Comparison of ENCODE assay signal across 8 cellular contexts in genomic region chr1:74731399-74732052, GRCh38. TPM values are rescaled to one million over a fixed set of nuclear protein-coding genes. Genes with fewer than 3 reads are reported as not detected.
DNase-seq lines count a peak whose midpoint lies in the region; ATAC-seq and TF ChIP-seq lines count a peak whose summit lies in the region.

No MANE protein-coding gene starts in this region.

- H3K36me3 ChIP-seq in heart right ventricle = peaks cover 0 to 10% (median 0%) of the 10 kb centered on the region in 9 donors
- no peaks in the 10 kb centered on the region for H3K36me3 ChIP-seq in prostate gland

- WGBS in heart right ventricle, 2 donors = 61 to 69% methylated on average over 11 of the region's 11 CpGs
- WGBS in prostate gland = 62% methylated on average over 11 of the region's 11 CpGs

- H3K27ac ChIP-seq in heart right ventricle (peak overlapping the region in 1 of 10 donors; percentile 6), coronary artery (no peak overlapping the region), prostate gland (no peak overlapping the region), RWPE1 (no peak overlapping the region)

- ATAC-seq in heart right ventricle (no peak), left ventricle myocardium superior (no peak), HG03565 (IDR thresholded peaks at IDR 0.05; ENCODE audit: unreplicated experiment) (peak; percentile 20)

- TF ChIP-seq CTCF in heart right ventricle (IDR thresholded peaks at IDR 0.05) (no peak), coronary artery (IDR thresholded peaks at IDR 0.05) (no peak), prostate gland (IDR thresholded peaks at IDR 0.05) (no peak), RWPE1 (conservative IDR thresholded peaks at IDR 0.05; ENCODE audit: low read depth) (no peak)

- TF ChIP-seq POLR2A in prostate gland (IDR thresholded peaks at IDR 0.05) = no peak

- intact Hi-C loops in heart right ventricle (cut with DNase I) = no loop called here
- intact Hi-C loops in left ventricle myocardium superior (cut with micrococcal nuclease) = no loop called here
- intact Hi-C loops in prostate gland (cut with DNase I) = loop anchor here (2.0 to 5.0 kb wide), 2 partner anchors 19 to 534 kb away; partner anchors contain the start of genes FPGT and LRRIQ3
- intact Hi-C loops in head of caudate nucleus (cut with DNase I) = no loop called here

- H3K9me3 ChIP-seq in heart right ventricle (peaks cover 0 to 3% (median 0%) of the 10 kb centered on the region in 11 donors), prostate gland (no peaks in the 10 kb centered on the region)

- POLR2A ChIA-PET in RWPE1 (lab: Yijun Ruan, JAX; ENCODE audit: low non-redundant PET) = no interaction called here

- H3K27me3 ChIP-seq in heart right ventricle (no peaks in the 10 kb centered on the region), prostate gland (replicated peaks; ENCODE audit: insufficient read depth) (no peaks in the 10 kb centered on the region)

- H3K4me1 ChIP-seq in heart right ventricle (peaks cover 2 to 57% (median 34%) of the 10 kb centered on the region in 9 donors), prostate gland (replicated peaks) (no peaks in the 10 kb centered on the region)

- no peak for DNase-seq in heart right ventricle
- DNase-seq in left ventricle myocardium superior = no peak
- DNase-seq in coronary artery (ENCODE audit: low spot score) = no peak
- DNase-seq in prostate gland (ENCODE audit: low spot score) = no peak
- DNase-seq in RWPE1 (ENCODE audit: low spot score) = no peak
- DNase-seq in head of caudate nucleus = no peak
- DNase-seq in T-helper 9 cell = no peak

- CTCF ChIA-PET in RWPE1 (lab: Yijun Ruan, JAX) = no interaction called here

- H3K4me3 ChIP-seq in heart right ventricle (peak overlapping the region in 7 of 10 donors; percentile 4 to 80 (median 75)), coronary artery (peak overlapping the region; percentile 82), prostate gland (peak overlapping the region; percentile 61 to 80)

RNA-seq across cellular contexts. Expression of gene CRYZ, which starts 1.3 kb away (rescaled TPM):
- total RNA-seq in heart right ventricle (10 to 100 TPM; 26.6 to 58.4 (median 45.3) TPM), left ventricle myocardium superior (39.2 TPM), prostate gland (10 to 100 TPM; 21.2 to 41.9 TPM)
- polyA plus RNA-seq in heart right ventricle = 10 to 100 TPM; 16.1 to 18.5 TPM

RNA-seq across cellular contexts. Expression of gene TYW3, which starts 1.4 kb away (rescaled TPM):
- total RNA-seq in heart right ventricle = 10 to 100 TPM; 13.7 to 25.7 (median 20.3) TPM
- 10 to 100 TPM in 1 of 2 donors, 1 to 10 TPM in 1; 9.9 to 32.2 TPM for polyA plus RNA-seq in heart right ventricle
- total RNA-seq in left ventricle myocardium superior = 22.2 TPM
- 10 to 100 TPM; 15.8 to 16.1 TPM for total RNA-seq in prostate gland

RNA-seq across cellular contexts. Expression of gene ERICH3, which starts 57.9 kb away (rescaled TPM):
- total RNA-seq in heart right ventricle = under 1 TPM in 2 of 10 donors, not detected in 8; 0.05 to 0.13 TPM
- polyA plus RNA-seq in heart right ventricle = under 1 TPM; 0.01 to 0.07 TPM
- total RNA-seq in left ventricle myocardium superior = not detected
- 1 to 10 TPM in 1 of 2 donors, not detected in 1; 3.3 TPM for total RNA-seq in prostate gland
